ENCODE assay signal across 8 cellular contexts in the genomic region with DNA sequence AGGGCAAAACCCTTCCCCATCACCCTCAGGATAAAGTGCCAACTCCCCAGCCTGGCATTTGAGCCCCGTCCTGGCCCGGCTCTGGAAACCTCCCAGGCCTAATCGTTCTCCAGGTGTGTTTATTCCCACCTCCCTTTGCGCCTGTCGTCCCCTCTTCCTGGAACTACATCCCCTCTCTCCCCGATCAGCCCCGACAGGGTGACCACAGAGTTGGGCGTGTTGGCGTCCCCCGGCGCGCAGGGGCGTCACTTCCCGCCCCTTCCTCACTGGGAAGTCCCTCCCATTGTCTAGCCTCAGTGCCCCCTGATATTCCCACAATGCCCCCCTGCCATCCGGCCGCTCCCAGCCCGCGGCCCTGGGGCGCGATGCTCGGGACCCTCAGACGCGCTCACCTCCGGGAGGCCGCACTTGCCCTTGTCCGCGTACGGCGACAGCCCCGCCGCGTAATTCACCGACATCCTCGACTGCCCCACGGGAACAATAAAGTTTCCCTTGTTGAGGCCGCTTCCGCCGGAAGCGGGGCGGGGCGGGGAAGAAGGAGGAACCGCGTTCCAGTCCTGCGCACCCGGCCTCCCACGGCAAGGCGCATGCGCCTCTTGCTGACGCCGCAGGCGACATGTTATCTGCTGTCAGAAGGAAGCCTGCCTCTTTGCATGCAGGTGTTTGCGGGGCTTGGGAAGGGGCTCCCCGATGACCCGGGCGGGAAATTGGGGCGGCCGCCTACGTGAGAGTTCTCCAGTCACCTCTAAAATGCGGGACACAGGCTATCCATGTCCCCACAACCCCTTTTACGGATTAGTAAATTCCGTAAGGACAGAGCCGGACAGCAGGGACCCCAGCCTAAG. TPM values are rescaled to one million over a fixed set of nuclear protein-coding genes. Genes with fewer than 3 reads are reported as not detected.
DNase-seq lines count a peak whose midpoint lies in the region; ATAC-seq, FAIRE-seq and TF ChIP-seq lines count a peak whose summit lies in the region.

A gene (plus strand): TSS at position 608 of the 845 bp plus-strand sequence. CDS start 3,737 bp downstream, outside the sequence.
A gene (minus strand): TSS at position 482 of the 845 bp plus-strand sequence. CDS start 24 bp downstream, at position 458.

- peaks cover 0 to 34% (median 0%) of the 10 kb centered on the region in 3 donors for H3K36me3 ChIP-seq in esophagus squamous epithelium

- TF ChIP-seq POLR2A in esophagus squamous epithelium (IDR thresholded peaks at IDR 0.05), result peak in 3 of 4 donors; percentile 34 to 75 (median 38)

- ATAC-seq in GM21529 (IDR thresholded peaks at IDR 0.05; ENCODE audit: unreplicated experiment), result peak; percentile 65

- peak within 1 kb of the TSS; percentile 79 to 92 (median 91) for H3K27ac ChIP-seq in esophagus squamous epithelium

- H3K27me3 ChIP-seq in esophagus squamous epithelium, result peaks cover 0 to 9% (median 0%) of the 10 kb centered on the region in 4 donors

- 0 to 1% methylated on average over 15 to 25 of the region's 62 CpGs for WGBS in esophagus squamous epithelium, 2 donors

- peaks cover 21 to 38% (median 24%) of the 10 kb centered on the region in 3 donors for H3K4me1 ChIP-seq in esophagus squamous epithelium

- peak within 1 kb of the TSS; percentile 68 to 97 (median 86) for H3K4me3 ChIP-seq in esophagus squamous epithelium

- intact Hi-C loops in esophagus squamous epithelium (cut with DNase I), result no loop called here

- DNase-seq in D721Med (ENCODE audit: insufficient read length, low spot score) (peak; percentile 97), KG1 (lab: John Stamatoyannopoulos, UW) (peak; percentile 93), RCC 7860 (ENCODE audit: low spot score) (peak; percentile 81), activated T-helper 1 cell treated with Interleukin-2 at 50 U/mL for 16 hours (ENCODE audit: low read depth) (peak; percentile 94), esophagus squamous epithelium (lab: John Stamatoyannopoulos, UW) (peak; percentile 66), myocyte (ENCODE audit: low read depth) (peak; percentile 94)
- DNase-seq in stimulated activated CD8-positive, alpha-beta memory T cell treated with anti-CD3 and anti-CD28 coated beads, Interleukin-7, amount 100 ng/mL, for 24 hours (ENCODE audit: low read depth), result peak; percentile 95

- FAIRE-seq in D721Med (lab: Jason Lieb, UNC) (no peak), RCC 7860 (lab: Jason Lieb, UNC) (peak; percentile 16)

- TF ChIP-seq CTCF in D721Med (IDR thresholded peaks at IDR 0.05; ENCODE audit: insufficient read depth, missing control alignments) (no peak), esophagus squamous epithelium (IDR thresholded peaks at IDR 0.05) (peak in 2 of 6 experiments; percentile 5 to 47)

- H3K9me3 ChIP-seq in esophagus squamous epithelium, result no peaks in the 10 kb centered on the region

RNA-seq across cellular contexts. Expression of the first gene that starts in this region (rescaled TPM):
- 1 to 10 TPM in 1 of 4 donors, under 1 TPM in 3; 0.04 to 2.0 (median 0.44) TPM for total RNA-seq in esophagus squamous epithelium
- total RNA-seq in myocyte, result 0.53 and 1.4 TPM in 2 replicates
- 1.1 TPM for polyA plus RNA-seq in myocyte (2012)

RNA-seq across cellular contexts. Expression of the second gene that starts in this region (rescaled TPM):
- 10 to 100 TPM in 3 of 4 donors, 1 to 10 TPM in 1; 9.0 to 23.3 (median 18.3) TPM for total RNA-seq in esophagus squamous epithelium
- 19.3 and 22.4 TPM in 2 replicates for total RNA-seq in myocyte
- polyA plus RNA-seq in myocyte (2012), result 20.6 TPM

Comparison
In these comparisons a context has a peak if more than half of its experiments do, and no peak if none do; other contexts are left out.
1. Peak in every context shown above with its lines: DNase-seq, ATAC-seq, H3K4me3 ChIP-seq and H3K27ac ChIP-seq.